In the genomic region with DNA sequence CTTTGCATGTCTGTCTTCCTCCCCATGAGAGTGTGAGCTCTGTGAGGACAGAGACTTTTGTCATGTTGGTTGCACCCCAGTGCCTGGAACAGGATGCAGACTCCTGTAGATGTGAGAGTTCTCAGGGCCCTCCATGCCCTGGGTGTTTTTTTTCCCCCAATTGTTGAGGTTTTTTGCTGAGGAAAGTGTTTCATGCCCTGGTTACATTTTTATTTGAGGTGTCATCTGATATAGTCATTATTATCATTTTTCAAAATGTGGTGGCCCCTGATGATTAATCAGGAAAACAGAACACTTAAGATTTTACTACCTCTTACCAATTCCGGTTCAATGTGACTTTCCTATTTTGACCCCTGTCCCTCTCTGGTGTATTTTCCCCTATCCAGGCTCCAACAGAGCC, we compare ENCODE assay signal across 19 cellular contexts. TPM values are rescaled to one million over a fixed set of nuclear protein-coding genes. Genes with fewer than 3 reads are reported as not detected.
"Had no signal": no experiment of that assay in that cellular context is flagged by ENCODE, and none has a peak within 500 bp of the region (broad histone marks: within the 10 kb centered on the region; RNA-seq: fewer than 3 reads in every experiment).

No MANE protein-coding gene starts in this region.

RNA-seq across cellular contexts. Expression of gene PSG6, which starts 0.8 kb away (rescaled TPM):
- total RNA-seq: activated B cell treated with CpG ODN at 0.5 μM for 24 hours; activated CD4-positive, alpha-beta memory T cell treated with anti-CD3 and anti-CD28 coated beads for 36 hours; activated CD4-positive, alpha-beta T cell treated with anti-CD3 and anti-CD28 coated beads, Interleukin-2, amount 10 ng/mL, durations not matched to agents 24 days and 14 days; activated CD8-positive, alpha-beta memory T cell treated with anti-CD3 and anti-CD28 coated beads for 36 hours; activated CD8-positive, alpha-beta T cell treated with anti-CD3 and anti-CD28 coated beads for 36 hours; activated naive CD4-positive, alpha-beta T cell treated with anti-CD3 and anti-CD28 coated beads for 36 hours; activated naive CD4-positive, alpha-beta T cell treated with anti-CD3 and anti-CD28 coated beads, Interleukin-2, amount 50 U/mL, for 72 hours; activated naive CD8-positive, alpha-beta T cell treated with anti-CD3 and anti-CD28 coated beads for 36 hours; activated T-cell treated with anti-CD3 and anti-CD28 coated beads, Interleukin-2, amount 50 U/mL, for 4 hours; activated T-cell treated with anti-CD3 and anti-CD28 coated beads, Interleukin-2, amount 50 U/mL, for 72 hours; activated T-helper 1 cell treated with anti-CD3 and anti-CD28 coated beads, Interleukin-12 subunit alpha, Interleukin-12 subunit beta, Interleukin-2, Interleukin-4 antibody, amounts not matched to agents 30 ng/mL and 10 ng/mL and 1 ng/mL, durations not matched to agents 14 hours and 24 hours and 36 hours; activated T-helper 17 cell treated with anti-CD3 and anti-CD28 coated beads, Interleukin-2, amount 50 U/mL, for 72 hours; adrenal gland; aorta; body of pancreas; breast epithelium; cardiac septum; cerebellum had no signal
- polyA plus RNA-seq: adrenal gland, aorta had no signal

RNA-seq across cellular contexts. Expression of gene PSG7, which starts 20.1 kb away (rescaled TPM):
- total RNA-seq: activated B cell treated with CpG ODN at 0.5 μM for 24 hours; activated CD4-positive, alpha-beta memory T cell treated with anti-CD3 and anti-CD28 coated beads for 36 hours; activated CD4-positive, alpha-beta T cell treated with anti-CD3 and anti-CD28 coated beads, Interleukin-2, amount 10 ng/mL, durations not matched to agents 24 days and 14 days; activated CD8-positive, alpha-beta memory T cell treated with anti-CD3 and anti-CD28 coated beads for 36 hours; activated CD8-positive, alpha-beta T cell treated with anti-CD3 and anti-CD28 coated beads for 36 hours; activated naive CD4-positive, alpha-beta T cell treated with anti-CD3 and anti-CD28 coated beads for 36 hours; activated naive CD4-positive, alpha-beta T cell treated with anti-CD3 and anti-CD28 coated beads, Interleukin-2, amount 50 U/mL, for 72 hours; activated naive CD8-positive, alpha-beta T cell treated with anti-CD3 and anti-CD28 coated beads for 36 hours; activated T-cell treated with anti-CD3 and anti-CD28 coated beads, Interleukin-2, amount 50 U/mL, for 4 hours; activated T-cell treated with anti-CD3 and anti-CD28 coated beads, Interleukin-2, amount 50 U/mL, for 72 hours; activated T-helper 1 cell treated with anti-CD3 and anti-CD28 coated beads, Interleukin-12 subunit alpha, Interleukin-12 subunit beta, Interleukin-2, Interleukin-4 antibody, amounts not matched to agents 30 ng/mL and 10 ng/mL and 1 ng/mL, durations not matched to agents 14 hours and 24 hours and 36 hours; activated T-helper 17 cell treated with anti-CD3 and anti-CD28 coated beads, Interleukin-2, amount 50 U/mL, for 72 hours; adrenal gland; aorta; astrocyte; body of pancreas; breast epithelium; cardiac septum; cerebellum had no signal
- polyA plus RNA-seq: adrenal gland, aorta had no signal

RNA-seq across cellular contexts. Expression of gene PSG1, which starts 37.4 kb away (rescaled TPM):
- total RNA-seq: activated B cell treated with CpG ODN at 0.5 μM for 24 hours; activated CD4-positive, alpha-beta memory T cell treated with anti-CD3 and anti-CD28 coated beads for 36 hours; activated CD4-positive, alpha-beta T cell treated with anti-CD3 and anti-CD28 coated beads, Interleukin-2, amount 10 ng/mL, durations not matched to agents 24 days and 14 days; activated CD8-positive, alpha-beta memory T cell treated with anti-CD3 and anti-CD28 coated beads for 36 hours; activated CD8-positive, alpha-beta T cell treated with anti-CD3 and anti-CD28 coated beads for 36 hours; activated naive CD4-positive, alpha-beta T cell treated with anti-CD3 and anti-CD28 coated beads for 36 hours; activated naive CD8-positive, alpha-beta T cell treated with anti-CD3 and anti-CD28 coated beads for 36 hours; activated T-cell treated with anti-CD3 and anti-CD28 coated beads, Interleukin-2, amount 50 U/mL, for 4 hours; activated T-cell treated with anti-CD3 and anti-CD28 coated beads, Interleukin-2, amount 50 U/mL, for 72 hours; activated T-helper 1 cell treated with anti-CD3 and anti-CD28 coated beads, Interleukin-12 subunit alpha, Interleukin-12 subunit beta, Interleukin-2, Interleukin-4 antibody, amounts not matched to agents 30 ng/mL and 10 ng/mL and 1 ng/mL, durations not matched to agents 14 hours and 24 hours and 36 hours; adrenal gland; aorta; body of pancreas; breast epithelium; cardiac septum had no signal
- polyA plus RNA-seq: adrenal gland, aorta had no signal
